11 cellular contexts compared by ENCODE assay signal in genomic region chr11:125494033-125494364, GRCh38. TPM values are rescaled to one million over a fixed set of nuclear protein-coding genes. Genes with fewer than 3 reads are reported as not detected.
DNase-seq lines count a peak whose midpoint lies in the region; ATAC-seq lines count a peak whose summit lies in the region.
"Had no signal": no experiment of that assay in that cellular context is flagged by ENCODE, and none has a peak within 500 bp of the region (broad histone marks: within the 10 kb centered on the region; RNA-seq: fewer than 3 reads in every experiment).

No MANE protein-coding gene starts in this region.

- H3K27ac ChIP-seq in caudate nucleus (ENCODE audit: low read depth, low read length) (peak overlapping the region; percentile 95), substantia nigra (ENCODE audit: low read depth, low read length, poor library complexity, severe bottlenecking) (peak overlapping the region; percentile 98)
- H3K27ac ChIP-seq: heart right ventricle had no signal

- ATAC-seq in activated T-cell treated with anti-CD3 and anti-CD28 coated beads, Interleukin-2, amount 50 U/mL, for 72 hours (replicated peaks in 1 of 2) = no peak
- no peak for ATAC-seq in HG02610 (IDR thresholded peaks at IDR 0.05; ENCODE audit: unreplicated experiment)
- ATAC-seq: activated CD8-positive, alpha-beta memory T cell treated with anti-CD3 and anti-CD28 coated beads, Interleukin-2, amount 10 ng/mL, durations not matched to agents 7 days and 5 days; heart right ventricle had no signal

- peaks cover 25% of the 10 kb centered on the region for H3K4me1 Mint-ChIP-seq in activated T-cell treated with anti-CD3 and anti-CD28 coated beads, Interleukin-2, amount 50 U/mL, for 72 hours (ENCODE audit: low read depth)

- no peaks in the 10 kb centered on the region for H3K9me3 Mint-ChIP-seq in activated T-cell treated with anti-CD3 and anti-CD28 coated beads, Interleukin-2, amount 50 U/mL, for 72 hours

- H3K27me3 Mint-ChIP-seq in activated T-cell treated with anti-CD3 and anti-CD28 coated beads, Interleukin-2, amount 50 U/mL, for 72 hours (ENCODE audit: low read depth) = peaks cover 53% of the 10 kb centered on the region

- DNase-seq in activated T-cell treated with anti-CD3 and anti-CD28 coated beads, Interleukin-2, amount 50 U/mL, for 72 hours = no peak
- no peak for DNase-seq in activated T-cell treated with anti-CD3 and anti-CD28 coated beads for 4 hours
- peak in 41 of 61 donors; percentile 2 to 57 (median 20) for DNase-seq in caudate nucleus (lab: John Stamatoyannopoulos, UW)
- DNase-seq in inferior parietal cortex (ENCODE audit: extremely low spot score) = peak; percentile 66
- peak in 25 of 49 donors; percentile 11 to 65 (median 28) for DNase-seq in substantia nigra (lab: John Stamatoyannopoulos, UW)
- no peak for DNase-seq in NCI-H187 treated with DMSO at 0.1 percent for 48 hours (lab: John Stamatoyannopoulos, UW)
- DNase-seq in HK-2 (ENCODE audit: unreplicated experiment) = no peak
- DNase-seq: activated CD8-positive, alpha-beta memory T cell treated with anti-CD3 and anti-CD28 coated beads, Interleukin-2, amount 10 ng/mL, durations not matched to agents 7 days and 5 days; heart right ventricle; NCI-H1105 treated with DMSO at 0.1 percent for 48 hours had no signal

- H3K36me3 Mint-ChIP-seq in activated T-cell treated with anti-CD3 and anti-CD28 coated beads, Interleukin-2, amount 50 U/mL, for 72 hours (ENCODE audit: insufficient read depth in 2 of 2) = peaks cover 1 to 2% of the 10 kb centered on the region in 2 donors

- no peak overlapping the region for H3K27ac Mint-ChIP-seq in activated T-cell treated with anti-CD3 and anti-CD28 coated beads, Interleukin-2, amount 50 U/mL, for 72 hours
- H3K27ac Mint-ChIP-seq: activated CD8-positive, alpha-beta memory T cell treated with anti-CD3 and anti-CD28 coated beads, Interleukin-2, amount 10 ng/mL, durations not matched to agents 7 days and 5 days had no signal

- H3K4me3 Mint-ChIP-seq in activated T-cell treated with anti-CD3 and anti-CD28 coated beads, Interleukin-2, amount 50 U/mL, for 72 hours = peak overlapping the region; percentile 83 to 89

RNA-seq across cellular contexts. Expression of gene FEZ1, which starts 2.1 kb away (rescaled TPM):
- total RNA-seq in activated T-cell treated with anti-CD3 and anti-CD28 coated beads, Interleukin-2, amount 50 U/mL, for 72 hours = 1 to 10 TPM; 4.7 to 7.1 TPM

Comparison
In these comparisons a context has a peak if more than half of its experiments do, and no peak if none do; other contexts are left out.
1. DNase-seq: peak in caudate nucleus (41 of 61), inferior parietal cortex (single experiment) and substantia nigra (25 of 49); none in activated T-cell treated with anti-CD3 and anti-CD28 coated beads, Interleukin-2, amount 50 U/mL, for 72 hours (0 of 2), activated T-cell treated with anti-CD3 and anti-CD28 coated beads for 4 hours (single experiment), NCI-H187 treated with DMSO at 0.1 percent for 48 hours (single experiment) and HK-2 (single experiment).